Comparison of ENCODE assay signal across 24 cellular contexts in genomic region chr3:174488527-174488926, GRCh38.
"Had no signal": no experiment of that assay in that cellular context is flagged by ENCODE, and none has a peak within 500 bp of the region (broad histone marks: within the 10 kb centered on the region; RNA-seq: fewer than 3 reads in every experiment).

No MANE protein-coding gene starts in this region.

- ATAC-seq: activated CD8-positive, alpha-beta T cell treated with anti-CD3 and anti-CD28 coated beads for 36 hours; activated naive CD4-positive, alpha-beta T cell treated with anti-CD3 and anti-CD28 coated beads, Interleukin-2, amount 50 U/mL, for 72 hours; activated T-cell treated with anti-CD3 and anti-CD28 coated beads, Interleukin-2, amount 50 U/mL, for 4 hours; effector memory CD8-positive, alpha-beta T cell; left colon; naive thymus-derived CD4-positive, alpha-beta T cell had no signal

- H3K79me2 ChIP-seq: parathyroid adenoma had no signal

- FAIRE-seq: frontal cortex, islet of Langerhans had no signal

- H3K9me3 ChIP-seq: suprapubic skin had no signal

- H3K4me1 ChIP-seq: parathyroid adenoma, suprapubic skin had no signal

- H3K4me1 Mint-ChIP-seq: activated B cell treated with CpG ODN at 0.5 μM for 24 hours; naive thymus-derived CD4-positive, alpha-beta T cell had no signal

- H3K36me3 Mint-ChIP-seq: naive thymus-derived CD4-positive, alpha-beta T cell had no signal

- H3K27ac ChIP-seq: brain microvascular endothelial cell, epithelial cell of prostate, parathyroid adenoma, skin epidermis, suprapubic skin had no signal

- H3K27me3 ChIP-seq: brain microvascular endothelial cell, suprapubic skin had no signal

- H3K27ac Mint-ChIP-seq: activated B cell treated with CpG ODN at 0.5 μM for 24 hours; activated CD8-positive, alpha-beta T cell treated with anti-CD3 and anti-CD28 coated beads for 36 hours; activated naive CD4-positive, alpha-beta T cell treated with anti-CD3 and anti-CD28 coated beads, Interleukin-2, amount 50 U/mL, for 72 hours; effector memory CD8-positive, alpha-beta T cell; naive thymus-derived CD4-positive, alpha-beta T cell; T-helper 2 cell treated with Interferon-gamma antibody and Interleukin-4, amounts not matched to agents 5 μg/mL and 100 μg/mL, for 36 hours had no signal

- H3K36me3 ChIP-seq: brain microvascular endothelial cell, suprapubic skin had no signal

- H3K4me3 Mint-ChIP-seq: activated B cell treated with CpG ODN at 0.5 μM for 24 hours; activated CD8-positive, alpha-beta T cell treated with anti-CD3 and anti-CD28 coated beads for 36 hours; activated T-cell treated with anti-CD3 and anti-CD28 coated beads, Interleukin-2, amount 50 U/mL, for 4 hours; effector memory CD8-positive, alpha-beta T cell; naive thymus-derived CD4-positive, alpha-beta T cell; T-helper 2 cell treated with Interferon-gamma antibody and Interleukin-4, amounts not matched to agents 5 μg/mL and 100 μg/mL, for 36 hours had no signal

- H3K9ac ChIP-seq: parathyroid adenoma had no signal

- H3K27me3 Mint-ChIP-seq: activated B cell treated with CpG ODN at 0.5 μM for 24 hours; activated CD8-positive, alpha-beta T cell treated with anti-CD3 and anti-CD28 coated beads for 36 hours; effector memory CD8-positive, alpha-beta T cell; naive thymus-derived CD4-positive, alpha-beta T cell had no signal

- DNase-seq: activated B cell treated with CpG ODN at 0.5 μM for 24 hours; activated CD4-positive, alpha-beta T cell treated with anti-CD3 and anti-CD28 coated beads for 48 hours; activated CD8-positive, alpha-beta T cell treated with anti-CD3 and anti-CD28 coated beads for 36 hours; activated effector memory CD4-positive, alpha-beta T cell treated with Interleukin-2 at 50 U/mL for 16 hours; activated T-cell treated with anti-CD3 and anti-CD28 coated beads, Interleukin-2, amount 50 U/mL, for 4 hours; amygdala; brain microvascular endothelial cell; dermis blood vessel endothelial cell; effector memory CD8-positive, alpha-beta T cell; left colon; mammary epithelial cell; naive thymus-derived CD4-positive, alpha-beta T cell; stimulated activated CD4-positive, alpha-beta T cell treated with anti-CD3 and anti-CD28 coated beads, Interleukin-15, amount 100 ng/mL, for 24 hours; stimulated activated CD4-positive, alpha-beta T cell treated with anti-CD3 and anti-CD28 coated beads, Interleukin-4, amount 100 ng/mL, for 24 hours; stimulated activated naive CD4-positive, alpha-beta T cell treated with Interleukin-2 at 50 U/mL for 16 hours; trophoblast cell had no signal

- H2AFZ ChIP-seq: parathyroid adenoma had no signal

- H3K4me3 ChIP-seq: skin epidermis, suprapubic skin had no signal
